Comparison of ENCODE assay signal across 12 cellular contexts in genomic region chr10:44860811-44861751, GRCh38. TPM values are rescaled to one million over a fixed set of nuclear protein-coding genes. Genes with fewer than 3 reads are reported as not detected.
DNase-seq lines count a peak whose midpoint lies in the region; ATAC-seq and TF ChIP-seq lines count a peak whose summit lies in the region.
"Had no signal": no experiment of that assay in that cellular context is flagged by ENCODE, and none has a peak within 500 bp of the region (broad histone marks: within the 10 kb centered on the region; RNA-seq: fewer than 3 reads in every experiment).

No MANE protein-coding gene starts in this region.

- no peaks in the 10 kb centered on the region for H3K9me3 Mint-ChIP-seq in endodermal cell
- H3K9me3 Mint-ChIP-seq: stimulated activated naive B cell treated with anti-CD40 and anti-IgM and Interleukin-4, amounts not matched to agents 10 μg/mL and 1 μg/mL and 100 μg/mL, for 72 hours had no signal

- H2BK5ac ChIP-seq in neuronal stem cell (ENCODE audit: low read length), result no peak overlapping the region

- no peak overlapping the region for H2AFZ ChIP-seq in neuronal stem cell (ENCODE audit: low read length)

- H2BK12ac ChIP-seq in neuronal stem cell (ENCODE audit: low read length), result no peak overlapping the region

- peaks cover 24% of the 10 kb centered on the region for H3K4me1 Mint-ChIP-seq in endodermal cell

- no peak overlapping the region for H2BK120ac ChIP-seq in neuronal stem cell (ENCODE audit: low read depth, low read length)

- no peak overlapping the region for H3K23ac ChIP-seq in neuronal stem cell (ENCODE audit: low read depth, low read length, poor library complexity)

- no peak overlapping the region for H3K14ac ChIP-seq in neuronal stem cell (ENCODE audit: low read length)

- no peak for ATAC-seq in GM18870 (IDR thresholded peaks at IDR 0.05; ENCODE audit: unreplicated experiment)
- ATAC-seq: stimulated activated naive B cell treated with anti-CD40 and anti-IgM and Interleukin-4, amounts not matched to agents 10 μg/mL and 1 μg/mL and 100 μg/mL, for 72 hours had no signal

- H3K4me2 ChIP-seq in neuronal stem cell (ENCODE audit: insufficient read depth, low read length, poor library complexity, severe bottlenecking), result no peak overlapping the region

- 88 to 96% methylated on average over 4 to 10 of the region's 10 CpGs for WGBS in endodermal cell (ENCODE audit: insufficient coverage in 1 of 2, insufficient read length in 1 of 2), 2 experiments
- WGBS in neuronal stem cell (ENCODE audit: extremely low coverage in 2 of 2, insufficient read length in 2 of 2, insufficient replicate concordance in 1 of 2), 2 donors, result no CpG with 5 or more reads among the region's 10 CpGs

- peak overlapping the region; percentile 25 for H4K8ac ChIP-seq in neuronal stem cell (ENCODE audit: low read depth, low read length)

- H3K9me3 ChIP-seq in endodermal cell (ENCODE audit: control insufficient read depth, low read length) (no peaks in the 10 kb centered on the region), neuronal stem cell (replicated peaks in 1 of 2; ENCODE audit: control insufficient read depth in 2 of 2, insufficient read depth in 1 of 2, low read depth in 1 of 2, low read length in 2 of 2) (peaks cover 0 to 5% of the 10 kb centered on the region in 2 donors)
- H3K9me3 ChIP-seq: ascending aorta had no signal

- H2BK15ac ChIP-seq in neuronal stem cell (ENCODE audit: low read length), result peak overlapping the region; percentile 16

- H3K4me1 ChIP-seq in endodermal cell (ENCODE audit: control insufficient read depth, insufficient read depth, low read length), result no peaks in the 10 kb centered on the region
- peaks cover 2 to 27% of the 10 kb centered on the region in 2 donors for H3K4me1 ChIP-seq in neuronal stem cell (ENCODE audit: control insufficient read depth in 2 of 2, insufficient read depth in 1 of 2, low read depth in 1 of 2, low read length in 2 of 2)

- H3K27me3 ChIP-seq in endodermal cell (ENCODE audit: control insufficient read depth, insufficient read depth, low read length, poor library complexity, severe bottlenecking) (peaks cover 50% of the 10 kb centered on the region), neuronal stem cell (ENCODE audit: control insufficient read depth in 3 of 3, insufficient read depth in 3 of 3, low read depth in 1 of 3, low read length in 3 of 3) (peaks cover 0 to 37% (median 11%) of the 10 kb centered on the region in 3 experiments)
- H3K27me3 ChIP-seq: ascending aorta had no signal

- H3K18ac ChIP-seq in neuronal stem cell (ENCODE audit: low read length), result peak overlapping the region; percentile 32

- H3K27ac ChIP-seq in endodermal cell (ENCODE audit: low read depth, low read length) (no peak overlapping the region), neuronal stem cell (replicated peaks; ENCODE audit: low read length) (no peak overlapping the region)
- H3K27ac ChIP-seq: ascending aorta had no signal

- H3K36me3 ChIP-seq in endodermal cell (ENCODE audit: control insufficient read depth, insufficient read depth, low read length) (no peaks in the 10 kb centered on the region), neuronal stem cell (replicated peaks in 1 of 2; ENCODE audit: control insufficient read depth in 2 of 2, insufficient read depth in 2 of 2, low read length in 2 of 2) (no peaks in the 10 kb centered on the region)
- H3K36me3 ChIP-seq: ascending aorta had no signal

- peak overlapping the region; percentile 78 for H2AK5ac ChIP-seq in neuronal stem cell (ENCODE audit: low read depth, low read length)

- H3K9ac ChIP-seq in endodermal cell (ENCODE audit: extremely low read depth, low read length, poor library complexity, severe bottlenecking) (no peak overlapping the region), neuronal stem cell (ENCODE audit: low read depth, low read length, poor library complexity) (no peak overlapping the region)

- no peak overlapping the region for H3K4me3 Mint-ChIP-seq in endodermal cell
- H3K4me3 Mint-ChIP-seq: CD4-positive, CD25-positive, alpha-beta regulatory T cell; stimulated activated naive B cell treated with anti-CD40 and anti-IgM and Interleukin-4, amounts not matched to agents 10 μg/mL and 1 μg/mL and 100 μg/mL, for 72 hours had no signal

- DNase-seq in AG20443 (ENCODE audit: low spot score) (peak; percentile 93), LHCN-M2 (ENCODE audit: low read depth) (peak; percentile 19), endodermal cell (peak; percentile 55), neuronal stem cell (ENCODE audit: low spot score) (no peak), UCSD-AML1 (lab: John Stamatoyannopoulos, UW; ENCODE audit: unreplicated experiment) (no peak), pons (ENCODE audit: low spot score) (no peak)
- DNase-seq in activated CD4-positive, alpha-beta T cell treated with anti-CD3 and anti-CD28 coated beads, Interleukin-2, amount 50 U/mL, for 48 hours, result no peak
- DNase-seq: CD4-positive, CD25-positive, alpha-beta regulatory T cell; stimulated activated naive B cell treated with anti-CD40 and anti-IgM and Interleukin-4, amounts not matched to agents 10 μg/mL and 1 μg/mL and 100 μg/mL, for 72 hours had no signal

- H3K4ac ChIP-seq in neuronal stem cell (ENCODE audit: low read length), result no peak overlapping the region

- H3K36me3 Mint-ChIP-seq in endodermal cell (ENCODE audit: low read depth), result no peaks in the 10 kb centered on the region
- H3K36me3 Mint-ChIP-seq: CD4-positive, CD25-positive, alpha-beta regulatory T cell; stimulated activated naive B cell treated with anti-CD40 and anti-IgM and Interleukin-4, amounts not matched to agents 10 μg/mL and 1 μg/mL and 100 μg/mL, for 72 hours had no signal

- no peak overlapping the region for H3K27ac Mint-ChIP-seq in endodermal cell
- H3K27ac Mint-ChIP-seq: CD4-positive, CD25-positive, alpha-beta regulatory T cell; stimulated activated naive B cell treated with anti-CD40 and anti-IgM and Interleukin-4, amounts not matched to agents 10 μg/mL and 1 μg/mL and 100 μg/mL, for 72 hours had no signal

- no peaks in the 10 kb centered on the region for H3K79me1 ChIP-seq in neuronal stem cell (ENCODE audit: low read depth, low read length)

- no peak for TF ChIP-seq CTCF in endodermal cell (conservative IDR thresholded peaks at IDR 0.05)

- H3K4me3 ChIP-seq in endodermal cell (ENCODE audit: low read length) (no peak overlapping the region), neuronal stem cell (ENCODE audit: low read length in 2 of 2) (no peak overlapping the region)
- H3K4me3 ChIP-seq: ascending aorta had no signal

- no peak overlapping the region for H4K91ac ChIP-seq in neuronal stem cell (ENCODE audit: low read depth, low read length, poor library complexity)

- peaks cover 62% of the 10 kb centered on the region for H3K27me3 Mint-ChIP-seq in endodermal cell (ENCODE audit: insufficient read depth)

RNA-seq across cellular contexts. Expression of gene TMEM72, which starts 50.1 kb away (rescaled TPM):
- not detected in 2 replicates for total RNA-seq in LHCN-M2 (2014; rRNA removed)
- not detected for polyA plus RNA-seq in LHCN-M2 (2012)
- not detected for total RNA-seq in endodermal cell
- polyA plus RNA-seq in endodermal cell (2013, experiment 1 of 2), result 0.21 TPM
- polyA plus RNA-seq in endodermal cell (2013, experiment 2 of 2), result 0.12 TPM
- polyA plus RNA-seq in neuronal stem cell (2013, experiment 1 of 2), result not detected
- 0.03 TPM for polyA plus RNA-seq in neuronal stem cell (2013, experiment 2 of 2)
- total RNA-seq: ascending aorta; CD4-positive, CD25-positive, alpha-beta regulatory T cell; T-helper 1 cell treated with Interleukin-12 subunit alpha and Interleukin-12 subunit beta and Interleukin-4 antibody, amounts not matched to agents 30 ng/mL and 1 ng/mL, for 36 hours had no signal
- polyA plus RNA-seq: CD4-positive, CD25-positive, alpha-beta regulatory T cell had no signal

Comparison
In these comparisons a context has a peak if more than half of its experiments do, and no peak if none do; other contexts are left out.
1. DNase-seq: peak in AG20443 (single experiment), LHCN-M2 (single experiment) and endodermal cell (single experiment); none in neuronal stem cell (single experiment), activated CD4-positive, alpha-beta T cell treated with anti-CD3 and anti-CD28 coated beads, Interleukin-2, amount 50 U/mL, for 48 hours (0 of 2), UCSD-AML1 (single experiment) and pons (single experiment).